24 cellular contexts compared by ENCODE assay signal in genomic region chr19:4013886-4014540, GRCh38. TPM values are rescaled to one million over a fixed set of nuclear protein-coding genes. Genes with fewer than 3 reads are reported as not detected.
A peak's percentile ranks its signal among the peaks of the same experiment; 100 is the strongest.
DNase-seq lines count a peak whose midpoint lies in the region; ATAC-seq, FAIRE-seq and TF ChIP-seq lines count a peak whose summit lies in the region.
"Had no signal": no experiment of that assay in that cellular context is flagged by ENCODE, and none has a peak within 500 bp of the region (broad histone marks: within the 10 kb centered on the region; RNA-seq: fewer than 3 reads in every experiment).

No MANE protein-coding gene starts in this region.

- TF ChIP-seq CTCF in H1 (IDR thresholded peaks at IDR 0.05; ENCODE audit: control extremely low read depth in 1 of 3, insufficient read depth in 1 of 3, low read depth in 1 of 3, low read length in 3 of 3) (no peak), colonic mucosa (IDR thresholded peaks at IDR 0.05) (no peak)

- H3K27me3 Mint-ChIP-seq in activated T-helper 1 cell treated with anti-CD3 and anti-CD28 coated beads, Interleukin-12 subunit alpha, Interleukin-12 subunit beta, Interleukin-2, Interleukin-4 antibody, amounts not matched to agents 30 ng/mL and 10 ng/mL and 1 ng/mL, durations not matched to agents 14 hours and 24 hours and 36 hours (ENCODE audit: insufficient read depth), result no peaks in the 10 kb centered on the region
- H3K27me3 Mint-ChIP-seq: activated CD4-positive, alpha-beta T cell treated with anti-CD3 and anti-CD28 coated beads for 36 hours; activated naive CD8-positive, alpha-beta T cell treated with anti-CD3 and anti-CD28 coated beads, Interleukin-2, amount 50 U/mL, for 24 hours had no signal

- no peaks in the 10 kb centered on the region for H3K9me3 Mint-ChIP-seq in activated T-helper 1 cell treated with anti-CD3 and anti-CD28 coated beads, Interleukin-12 subunit alpha, Interleukin-12 subunit beta, Interleukin-2, Interleukin-4 antibody, amounts not matched to agents 30 ng/mL and 10 ng/mL and 1 ng/mL, durations not matched to agents 14 hours and 24 hours and 36 hours
- H3K9me3 Mint-ChIP-seq: activated naive CD8-positive, alpha-beta T cell treated with anti-CD3 and anti-CD28 coated beads, Interleukin-2, amount 50 U/mL, for 24 hours; activated T-helper 2 cell treated with anti-CD3 and anti-CD28 coated beads, Interferon-gamma antibody, Interleukin-2, Interleukin-4, amounts not matched to agents 10 μg/mL and 5 μg/mL and 100 μg/mL, durations not matched to agents 14 hours and 24 hours and 36 hours; HFFc6 had no signal

- H3K9ac ChIP-seq in H1 (replicated peaks in 1 of 4; ENCODE audit: extremely low read depth in 1 of 4, low read depth in 3 of 4, low read length in 3 of 4), result no peak overlapping the region
- H3K9ac ChIP-seq in colonic mucosa (ENCODE audit: low read depth in 2 of 2, low read length in 2 of 2), result no peak overlapping the region

- H3K27ac Mint-ChIP-seq in activated T-helper 1 cell treated with anti-CD3 and anti-CD28 coated beads, Interleukin-12 subunit alpha, Interleukin-12 subunit beta, Interleukin-2, Interleukin-4 antibody, amounts not matched to agents 30 ng/mL and 10 ng/mL and 1 ng/mL, durations not matched to agents 14 hours and 24 hours and 36 hours, result no peak overlapping the region
- H3K27ac Mint-ChIP-seq: activated CD4-positive, alpha-beta T cell treated with anti-CD3 and anti-CD28 coated beads for 36 hours; activated naive CD8-positive, alpha-beta T cell treated with anti-CD3 and anti-CD28 coated beads, Interleukin-2, amount 50 U/mL, for 24 hours; activated T-helper 2 cell treated with anti-CD3 and anti-CD28 coated beads, Interferon-gamma antibody, Interleukin-2, Interleukin-4, amounts not matched to agents 10 μg/mL and 5 μg/mL and 100 μg/mL, durations not matched to agents 14 hours and 24 hours and 36 hours; CD14-positive monocyte; HFFc6 had no signal

- peaks cover 11% of the 10 kb centered on the region for H3K4me1 Mint-ChIP-seq in activated T-helper 1 cell treated with anti-CD3 and anti-CD28 coated beads, Interleukin-12 subunit alpha, Interleukin-12 subunit beta, Interleukin-2, Interleukin-4 antibody, amounts not matched to agents 30 ng/mL and 10 ng/mL and 1 ng/mL, durations not matched to agents 14 hours and 24 hours and 36 hours (ENCODE audit: low read depth)

- H4K91ac ChIP-seq in H1 (replicated peaks; ENCODE audit: insufficient read length, low read length), result no peak overlapping the region

- H2AFZ ChIP-seq in H1 (ENCODE audit: low read length), result no peak overlapping the region

- H3K79me1 ChIP-seq in H1 (ENCODE audit: low read depth, low read length), result peaks cover 21% of the 10 kb centered on the region

- WGBS in right cardiac atrium, result 88% methylated on average over 20 of the region's 20 CpGs
- 95% methylated on average over 19 of the region's 20 CpGs; no CpG with 5 or more reads in 1 of the 2 experiments for WGBS in H1 (ENCODE audit: extremely low coverage in 1 of 2, insufficient coverage in 1 of 2, insufficient read length in 1 of 2, insufficient replicate concordance in 2 of 2, low coverage in 1 of 2, low lambda C conversion rate in 2 of 2, missing lambda C conversion rate in 1 of 2), 2 experiments

- no peak overlapping the region; the same call in 1 of the 2 replicates for H2BK5ac ChIP-seq in H1 (ENCODE audit: low read depth, low read length)

- peaks cover 15% of the 10 kb centered on the region for H3K36me3 Mint-ChIP-seq in activated T-helper 1 cell treated with anti-CD3 and anti-CD28 coated beads, Interleukin-12 subunit alpha, Interleukin-12 subunit beta, Interleukin-2, Interleukin-4 antibody, amounts not matched to agents 30 ng/mL and 10 ng/mL and 1 ng/mL, durations not matched to agents 14 hours and 24 hours and 36 hours (ENCODE audit: low read depth)

- H2BK12ac ChIP-seq in H1 (ENCODE audit: low read depth, low read length), result no peak overlapping the region

- TF ChIP-seq POLR2A in H1 (IDR thresholded peaks at IDR 0.05; ENCODE audit: control extremely low read depth in 1 of 2, low read depth in 2 of 2, low read length in 2 of 2), result no peak

- no peak for FAIRE-seq in H1 (lab: Jason Lieb, UNC)
- FAIRE-seq: GM12878, GM19239 had no signal

- POLR2A ChIA-PET in H1 (lab: Charles Lee; ENCODE audit: partially characterized antibody), result interaction anchor here (0.9 to 2.4 kb wide), 4 partner anchors 29 to 51 kb away, joined by 3 to 12 read pairs (median 4); partner anchors contain the start of gene EEF2

- peaks cover 7 to 66% of the 10 kb centered on the region in 2 experiments; a peak in 3 of 4 replicates for H3K79me2 ChIP-seq in H1 (ENCODE audit: control insufficient read depth in 1 of 2, insufficient read depth in 2 of 2, low read length in 2 of 2)

- no peak overlapping the region for H2BK15ac ChIP-seq in H1 (ENCODE audit: low read length)

- H3K27ac ChIP-seq in right cardiac atrium (ENCODE audit: low read length) (no peak overlapping the region), H1 (ENCODE audit: low read depth, low read length) (no peak overlapping the region), temporal lobe (ENCODE audit: low read depth, low read length) (peak overlapping the region; percentile 97), colonic mucosa (no peak overlapping the region)
- H3K27ac ChIP-seq: epithelial cell of prostate, HL-60, RWPE1 had no signal

- H3K36me3 ChIP-seq in H1 (ENCODE audit: control insufficient read depth in 2 of 4, insufficient read depth in 4 of 4, low read length in 3 of 4) (peaks cover 0 to 26% (median 7%) of the 10 kb centered on the region in 4 experiments; a peak in 5 of 8 replicates), colonic mucosa (peaks cover 8% of the 10 kb centered on the region)

- H3K4me3 Mint-ChIP-seq in activated T-helper 1 cell treated with anti-CD3 and anti-CD28 coated beads, Interleukin-12 subunit alpha, Interleukin-12 subunit beta, Interleukin-2, Interleukin-4 antibody, amounts not matched to agents 30 ng/mL and 10 ng/mL and 1 ng/mL, durations not matched to agents 14 hours and 24 hours and 36 hours, result no peak overlapping the region
- H3K4me3 Mint-ChIP-seq: activated CD4-positive, alpha-beta T cell treated with anti-CD3 and anti-CD28 coated beads for 36 hours; activated naive CD8-positive, alpha-beta T cell treated with anti-CD3 and anti-CD28 coated beads, Interleukin-2, amount 50 U/mL, for 24 hours; CD14-positive monocyte; HFFc6 had no signal

- H3K4me3 ChIP-seq in right cardiac atrium (ENCODE audit: low read length), result no peak overlapping the region
- H3K4me3 ChIP-seq in H1 (ENCODE audit: extremely low read depth in 1 of 4, insufficient read depth in 2 of 4, low read depth in 3 of 4, low read length in 4 of 4), result no peak overlapping the region
- no peak overlapping the region for H3K4me3 ChIP-seq in colonic mucosa
- H3K4me3 ChIP-seq: GM12878, mucosa of descending colon, thoracic aorta had no signal

- H4K5ac ChIP-seq in H1 (ENCODE audit: insufficient read length, low read depth, low read length), result no peak overlapping the region

- H4K20me1 ChIP-seq in H1 (replicated peaks in 1 of 2; ENCODE audit: control insufficient read depth in 1 of 2, insufficient read depth in 2 of 2, low read length in 2 of 2), result peaks cover 33 to 43% of the 10 kb centered on the region in 2 experiments

- H3K56ac ChIP-seq in H1 (replicated peaks; ENCODE audit: insufficient read length, low read depth, low read length), result no peak overlapping the region

- CTCF ChIA-PET in H1 (lab: Charles Lee; ENCODE audit: partially characterized antibody), result interaction anchor here (1.0 kb wide), 1 partner anchor 231 kb away, joined by 3 read pairs; no protein-coding TSS in a partner anchor

- TF ChIP-seq EP300 in H1 (IDR thresholded peaks at IDR 0.05; ENCODE audit: borderline replicate concordance in 1 of 2, low read depth in 2 of 2, low read length in 2 of 2), result no peak

- no peak overlapping the region for H3K14ac ChIP-seq in H1 (ENCODE audit: insufficient read length)

- ATAC-seq in Right ventricle myocardium inferior, result peak; percentile 29
- ATAC-seq in right cardiac atrium, result no peak
- ATAC-seq: activated naive CD8-positive, alpha-beta T cell treated with anti-CD3 and anti-CD28 coated beads, Interleukin-2, amount 50 U/mL, for 24 hours had no signal

- no peak overlapping the region for H3K4ac ChIP-seq in H1 (replicated peaks; ENCODE audit: insufficient read length, low read depth, low read length)

- no peak for TF ChIP-seq RAD21 in H1 (IDR thresholded peaks at IDR 0.05 in 1 of 2, conservative IDR thresholded peaks at IDR 0.05 in 1 of 2; ENCODE audit: low read depth in 2 of 2, low read length in 2 of 2)

- H2BK20ac ChIP-seq in H1 (ENCODE audit: low read length), result no peak overlapping the region

- peaks cover 6% of the 10 kb centered on the region for H3K4me1 ChIP-seq in right cardiac atrium (ENCODE audit: control insufficient read depth, insufficient read depth, low read length)
- peaks cover 0 to 5% (median 3%) of the 10 kb centered on the region in 4 experiments; a peak in 5 of 7 replicates for H3K4me1 ChIP-seq in H1 (replicated peaks in 1 of 4; ENCODE audit: control insufficient read depth in 3 of 4, insufficient read depth in 4 of 4, low read length in 3 of 4)
- peaks cover 15% of the 10 kb centered on the region for H3K4me1 ChIP-seq in colonic mucosa

- no peak overlapping the region for H3K4me2 ChIP-seq in H1 (ENCODE audit: insufficient read depth in 1 of 2, low read depth in 2 of 2, low read length in 2 of 2)

- H4K8ac ChIP-seq in H1 (ENCODE audit: extremely low read depth, insufficient read depth, low read length), result 0 out of 2 replicates have a peak overlapping the region, but pooled peaks have one; percentile 22

- H3K9me3 ChIP-seq in right cardiac atrium (ENCODE audit: control insufficient read depth, low read length) (no peaks in the 10 kb centered on the region), H1 (ENCODE audit: insufficient read depth in 2 of 2, low read depth in 1 of 2, low read length in 1 of 2) (no peaks in the 10 kb centered on the region), colonic mucosa (no peaks in the 10 kb centered on the region)
- H3K9me3 ChIP-seq: mucosa of descending colon, thoracic aorta had no signal

- no peak overlapping the region for H3K23ac ChIP-seq in H1 (ENCODE audit: insufficient read length)

- H3K27me3 ChIP-seq in right cardiac atrium (ENCODE audit: control insufficient read depth, insufficient read depth) (no peaks in the 10 kb centered on the region), H1 (replicated peaks in 1 of 4; ENCODE audit: control insufficient read depth in 3 of 4, extremely low read depth in 1 of 4, insufficient read depth in 3 of 4, low read length in 3 of 4) (no peaks in the 10 kb centered on the region), colonic mucosa (no peaks in the 10 kb centered on the region)

- H2BK120ac ChIP-seq in H1 (replicated peaks; ENCODE audit: low read depth, low read length), result no peak overlapping the region

- H3K23me2 ChIP-seq in H1 (ENCODE audit: low read depth, low read length), result no peaks in the 10 kb centered on the region; the same call in 1 of the 2 replicates

- DNase-seq in Right ventricle myocardium inferior (ENCODE audit: missing footprints) (no peak), right cardiac atrium (no peak), H1 (ENCODE audit: low read depth in 1 of 2, low spot score in 2 of 2) (no peak), midbrain (lab: John Stamatoyannopoulos, UW) (peak; percentile 35), colonic mucosa (no peak), GM03348 (ENCODE audit: low spot score) (no peak)
- DNase-seq in activated T-helper 1 cell treated with anti-CD3 and anti-CD28 coated beads, Interleukin-12 subunit alpha, Interleukin-12 subunit beta, Interleukin-2, Interleukin-4 antibody, amounts not matched to agents 30 ng/mL and 10 ng/mL and 1 ng/mL, durations not matched to agents 14 hours and 24 hours and 36 hours (ENCODE audit: low spot score), result no peak
- DNase-seq: DMS 273 treated with DMSO at 0.1 percent for 48 hours, foreskin fibroblast, GF-D8, HFFc6, NCI-H510A had no signal

- no peak overlapping the region for H2AK5ac ChIP-seq in H1 (ENCODE audit: low read depth, low read length)

- H3K18ac ChIP-seq in H1 (ENCODE audit: extremely low read depth, low read length), result no peak overlapping the region

- intact Hi-C loops in Right ventricle myocardium inferior (cut with DNase I), result loop anchor here (5.0 kb wide), 1 partner anchor 48 kb away; no protein-coding TSS in a partner anchor
- intact Hi-C loops in right cardiac atrium (cut with DNase I), result no loop called here
- intact Hi-C loops in colonic mucosa (cut with DNase I), result no loop called here
- intact Hi-C loops in activated T-helper 1 cell treated with anti-CD3 and anti-CD28 coated beads, Interleukin-12 subunit alpha, Interleukin-12 subunit beta, Interleukin-2, Interleukin-4 antibody, amounts not matched to agents 30 ng/mL and 10 ng/mL and 1 ng/mL, durations not matched to agents 14 hours and 24 hours and 36 hours (cut with micrococcal nuclease), result no loop called here

RNA-seq across cellular contexts. Expression of gene PIAS4, which starts 6.5 kb away (rescaled TPM):
- total RNA-seq in Right ventricle myocardium inferior, result 16.1 TPM
- 10 to 100 TPM; 11.9 to 13.1 (median 12.5) TPM for total RNA-seq in right cardiac atrium
- polyA plus RNA-seq in right cardiac atrium, result 9.6 TPM
- 41.4 and 51.4 TPM in 2 replicates for total RNA-seq in H1 (2021; fragmentation: NEBNext Ultra II Directional; extraction: Animal tissue kit (Norgen Biotek cat#: 25700))
- 30.2 and 50.9 TPM in 2 replicates for polyA plus RNA-seq in H1 (2011; rRNA removed)
- polyA plus RNA-seq in H1 (2011; cell fraction: cytosol; rRNA removed), result 20.8 TPM
- polyA plus RNA-seq in H1 (2011; cell fraction: nucleus; rRNA removed), result 63.1 TPM
- polyA plus RNA-seq in H1 (2012, experiment 1 of 2), result 38.4 to 43.8 TPM (median 41.8 TPM) in 4 replicates
- 41.0 TPM for polyA plus RNA-seq in H1 (2012, experiment 2 of 2)
- 50.9 TPM for polyA plus RNA-seq in H1 (2013, experiment 1 of 2)
- 51.6 TPM for polyA plus RNA-seq in H1 (2013, experiment 2 of 2)
- 15.1 and 22.0 TPM in 2 replicates for polyA minus RNA-seq in H1 (2011; rRNA and poly(A)+ RNA removed)
- polyA minus RNA-seq in H1 (2011; cell fraction: cytosol; rRNA and poly(A)+ RNA removed), result 18.9 TPM
- 25.7 TPM for polyA minus RNA-seq in H1 (2011; cell fraction: nucleus; rRNA and poly(A)+ RNA removed)
- total RNA-seq in temporal lobe, result 12.8 TPM
- total RNA-seq in colonic mucosa, result 10 to 100 TPM; 29.9 to 31.5 TPM
- total RNA-seq in activated T-helper 1 cell treated with anti-CD3 and anti-CD28 coated beads, Interleukin-12 subunit alpha, Interleukin-12 subunit beta, Interleukin-2, Interleukin-4 antibody, amounts not matched to agents 30 ng/mL and 10 ng/mL and 1 ng/mL, durations not matched to agents 14 hours and 24 hours and 36 hours, result 37.6 and 41.0 TPM in 2 replicates

RNA-seq across cellular contexts. Expression of gene EEF2, which starts 28.8 kb away (rescaled TPM):
- total RNA-seq in Right ventricle myocardium inferior (2,154 TPM), right cardiac atrium (1,000 to 10,000 TPM; 2,000 to 2,630 (median 2,240) TPM), temporal lobe (1,871 TPM), colonic mucosa (1,000 to 10,000 TPM; 2,109 to 2,241 TPM)
- polyA plus RNA-seq in right cardiac atrium (1,037 TPM), H1 (2011; rRNA removed) (1,554 and 2,482 TPM in 2 replicates)
- 3,380 and 3,443 TPM in 2 replicates for total RNA-seq in H1 (2021; fragmentation: NEBNext Ultra II Directional; extraction: Animal tissue kit (Norgen Biotek cat#: 25700))
- polyA plus RNA-seq in H1 (2011; cell fraction: cytosol; rRNA removed), result 2,432 TPM
- 2,476 TPM for polyA plus RNA-seq in H1 (2011; cell fraction: nucleus; rRNA removed)
- polyA plus RNA-seq in H1 (2012, experiment 1 of 2), result 3,535 to 4,309 TPM (median 3,652 TPM) in 4 replicates
- polyA plus RNA-seq in H1 (2012, experiment 2 of 2), result 3,970 TPM
- polyA plus RNA-seq in H1 (2013, experiment 1 of 2), result 1,821 TPM
- polyA plus RNA-seq in H1 (2013, experiment 2 of 2), result 1,896 TPM
- 1,497 and 1,567 TPM in 2 replicates for polyA minus RNA-seq in H1 (2011; rRNA and poly(A)+ RNA removed)
- 2,226 TPM for polyA minus RNA-seq in H1 (2011; cell fraction: cytosol; rRNA and poly(A)+ RNA removed)
- 1,168 TPM for polyA minus RNA-seq in H1 (2011; cell fraction: nucleus; rRNA and poly(A)+ RNA removed)
- total RNA-seq in activated T-helper 1 cell treated with anti-CD3 and anti-CD28 coated beads, Interleukin-12 subunit alpha, Interleukin-12 subunit beta, Interleukin-2, Interleukin-4 antibody, amounts not matched to agents 30 ng/mL and 10 ng/mL and 1 ng/mL, durations not matched to agents 14 hours and 24 hours and 36 hours, result 2,359 TPM in 2 replicates

RNA-seq across cellular contexts. Expression of gene DAPK3, which starts 43.1 kb away (rescaled TPM):
- total RNA-seq in Right ventricle myocardium inferior, result 67.5 TPM
- total RNA-seq in right cardiac atrium, result 100 to 1,000 TPM in 2 of 4 donors, 10 to 100 TPM in 2; 67.8 to 121 (median 93.4) TPM
- polyA plus RNA-seq in right cardiac atrium, result 122 TPM
- 78.1 and 80.8 TPM in 2 replicates for total RNA-seq in H1 (2021; fragmentation: NEBNext Ultra II Directional; extraction: Animal tissue kit (Norgen Biotek cat#: 25700))
- polyA plus RNA-seq in H1 (2011; rRNA removed), result 53.2 and 76.8 TPM in 2 replicates
- polyA plus RNA-seq in H1 (2011; cell fraction: cytosol; rRNA removed), result 70.8 TPM
- 106 TPM for polyA plus RNA-seq in H1 (2011; cell fraction: nucleus; rRNA removed)
- polyA plus RNA-seq in H1 (2012, experiment 1 of 2), result 67.8 to 88.3 TPM (median 85.3 TPM) in 4 replicates
- 51.5 TPM for polyA plus RNA-seq in H1 (2012, experiment 2 of 2)
- 41.4 TPM for polyA plus RNA-seq in H1 (2013, experiment 1 of 2)
- polyA plus RNA-seq in H1 (2013, experiment 2 of 2), result 42.2 TPM
- polyA minus RNA-seq in H1 (2011; rRNA and poly(A)+ RNA removed), result 29.4 and 48.1 TPM in 2 replicates
- polyA minus RNA-seq in H1 (2011; cell fraction: cytosol; rRNA and poly(A)+ RNA removed), result 45.4 TPM
- polyA minus RNA-seq in H1 (2011; cell fraction: nucleus; rRNA and poly(A)+ RNA removed), result 29.7 TPM
- 48.7 TPM for total RNA-seq in temporal lobe
- total RNA-seq in colonic mucosa, result 10 to 100 TPM; 53.7 to 74.3 TPM
- total RNA-seq in activated T-helper 1 cell treated with anti-CD3 and anti-CD28 coated beads, Interleukin-12 subunit alpha, Interleukin-12 subunit beta, Interleukin-2, Interleukin-4 antibody, amounts not matched to agents 30 ng/mL and 10 ng/mL and 1 ng/mL, durations not matched to agents 14 hours and 24 hours and 36 hours, result 47.2 and 47.3 TPM in 2 replicates

RNA-seq across cellular contexts. Expression of gene ZBTB7A, which starts 52.7 kb away (rescaled TPM):
- total RNA-seq in Right ventricle myocardium inferior (30.8 TPM), right cardiac atrium (10 to 100 TPM; 28.6 to 32.6 (median 31.6) TPM), temporal lobe (2.7 TPM), colonic mucosa (100 to 1,000 TPM; 110 to 123 TPM)
- polyA plus RNA-seq in right cardiac atrium (17.5 TPM), H1 (2011; rRNA removed) (5.6 and 9.1 TPM in 2 replicates)
- 16.6 and 17.8 TPM in 2 replicates for total RNA-seq in H1 (2021; fragmentation: NEBNext Ultra II Directional; extraction: Animal tissue kit (Norgen Biotek cat#: 25700))
- 5.6 TPM for polyA plus RNA-seq in H1 (2011; cell fraction: cytosol; rRNA removed)
- 19.7 TPM for polyA plus RNA-seq in H1 (2011; cell fraction: nucleus; rRNA removed)
- 5.4 to 9.5 TPM (median 8.5 TPM) in 4 replicates for polyA plus RNA-seq in H1 (2012, experiment 1 of 2)
- 4.5 TPM for polyA plus RNA-seq in H1 (2012, experiment 2 of 2)
- 17.9 TPM for polyA plus RNA-seq in H1 (2013, experiment 1 of 2)
- polyA plus RNA-seq in H1 (2013, experiment 2 of 2), result 15.8 TPM
- 3.1 and 3.5 TPM in 2 replicates for polyA minus RNA-seq in H1 (2011; rRNA and poly(A)+ RNA removed)
- polyA minus RNA-seq in H1 (2011; cell fraction: cytosol; rRNA and poly(A)+ RNA removed), result 9.5 TPM
- polyA minus RNA-seq in H1 (2011; cell fraction: nucleus; rRNA and poly(A)+ RNA removed), result 14.4 TPM
- total RNA-seq in activated T-helper 1 cell treated with anti-CD3 and anti-CD28 coated beads, Interleukin-12 subunit alpha, Interleukin-12 subunit beta, Interleukin-2, Interleukin-4 antibody, amounts not matched to agents 30 ng/mL and 10 ng/mL and 1 ng/mL, durations not matched to agents 14 hours and 24 hours and 36 hours, result 37.1 and 41.3 TPM in 2 replicates
